In genomic region chr5:177472460-177473441, GRCh38 we compare ENCODE assay signal across 8 cellular contexts. TPM values are rescaled to one million over a fixed set of nuclear protein-coding genes. Genes with fewer than 3 reads are reported as not detected.
DNase-seq lines count a peak whose midpoint lies in the region; ATAC-seq and TF ChIP-seq lines count a peak whose summit lies in the region.

No MANE protein-coding gene starts in this region.

- TF ChIP-seq CTCF in tibial nerve (IDR thresholded peaks at IDR 0.05) = no peak

- no peak for TF ChIP-seq EP300 in tibial nerve (IDR thresholded peaks at IDR 0.05)

- H3K27ac ChIP-seq in HUES6 (ENCODE audit: low read depth, low read length) = peak overlapping the region; percentile 92
- H3K27ac ChIP-seq in ectodermal cell (ENCODE audit: insufficient read depth, low read depth, low read length, poor library complexity, severe bottlenecking) = peak overlapping the region; percentile 95
- H3K27ac ChIP-seq in tibial nerve = peak overlapping the region; percentile 68 to 97 (median 88)

- no peaks in the 10 kb centered on the region for H3K27me3 ChIP-seq in HUES6 (ENCODE audit: control insufficient read depth, insufficient read depth, low read length)
- no peaks in the 10 kb centered on the region for H3K27me3 ChIP-seq in ectodermal cell (ENCODE audit: control insufficient read depth, insufficient read depth, low read length, poor library complexity, severe bottlenecking)
- H3K27me3 ChIP-seq in tibial nerve = no peaks in the 10 kb centered on the region

- H3K4me1 ChIP-seq in HUES6 (ENCODE audit: control insufficient read depth, insufficient read depth, low read length) (peaks cover 62% of the 10 kb centered on the region), ectodermal cell (ENCODE audit: control insufficient read depth, insufficient read depth, low read length) (peaks cover 41% of the 10 kb centered on the region), tibial nerve (peaks cover 0 to 79% (median 23%) of the 10 kb centered on the region in 4 donors)

- H3K9ac ChIP-seq in HUES6 (ENCODE audit: low read length) = peak overlapping the region; percentile 96

- no peaks in the 10 kb centered on the region for H3K9me3 ChIP-seq in HUES6 (ENCODE audit: control insufficient read depth, insufficient read depth, low read depth, low read length)
- no peaks in the 10 kb centered on the region for H3K9me3 ChIP-seq in ectodermal cell (ENCODE audit: control insufficient read depth, low read length)
- H3K9me3 ChIP-seq in tibial nerve = no peaks in the 10 kb centered on the region

- ATAC-seq in HG03521 (IDR thresholded peaks at IDR 0.05; ENCODE audit: unreplicated experiment) = no peak

- H3K4me3 ChIP-seq in HUES6 (ENCODE audit: low read depth, low read length) (peak overlapping the region; percentile 92), ectodermal cell (ENCODE audit: insufficient read depth, low read depth, low read length) (peak overlapping the region; percentile 95), tibial nerve (peak overlapping the region; percentile 69 to 85 (median 76))

- no peak for TF ChIP-seq POLR2A in tibial nerve (IDR thresholded peaks at IDR 0.05)

- H3K36me3 ChIP-seq in HUES6 (ENCODE audit: control insufficient read depth, insufficient read depth, low read length) (peaks cover 42% of the 10 kb centered on the region), ectodermal cell (ENCODE audit: control insufficient read depth, insufficient read depth, low read length) (peaks cover 6% of the 10 kb centered on the region), tibial nerve (peaks cover 0 to 8% (median 0%) of the 10 kb centered on the region in 3 donors)

- DNase-seq in NCI-H2081 (lab: John Stamatoyannopoulos, UW) = peak; percentile 41 to 45
- no peak for DNase-seq in NCI-H2081 treated with DMSO at 0.1 percent for 48 hours (lab: John Stamatoyannopoulos, UW)
- DNase-seq in activated CD4-positive, alpha-beta T cell treated with anti-CD3 and anti-CD28 coated beads for 4 hours = peak; percentile 28 to 44
- DNase-seq in myocyte (ENCODE audit: low read depth) = peak; percentile 72
- DNase-seq in tibial nerve (ENCODE audit: low spot score in 2 of 2) = no peak

- WGBS in ectodermal cell, 2 experiments = 0% methylated on average over 93 of the region's 93 CpGs
- WGBS in tibial nerve, 2 donors = 1 to 8% methylated on average over 8 to 42 of the region's 93 CpGs

RNA-seq across cellular contexts. Expression of gene DBN1, which starts 0.7 kb away (rescaled TPM):
- 451 TPM for polyA plus RNA-seq in ectodermal cell (2013, experiment 1 of 4)
- 443 TPM for polyA plus RNA-seq in ectodermal cell (2013, experiment 2 of 4)
- polyA plus RNA-seq in ectodermal cell (2013, experiment 3 of 4) = 312 TPM
- 341 TPM for polyA plus RNA-seq in ectodermal cell (2013, experiment 4 of 4)
- 311 and 455 TPM in 2 replicates for total RNA-seq in myocyte
- polyA plus RNA-seq in myocyte (2012) = 336 TPM
- total RNA-seq in tibial nerve = 100 to 1,000 TPM in 3 of 4 donors, 10 to 100 TPM in 1; 89.8 to 139 (median 111) TPM

RNA-seq across cellular contexts. Expression of gene PDLIM7, which starts 24.7 kb away (rescaled TPM):
- 367 TPM for polyA plus RNA-seq in ectodermal cell (2013, experiment 1 of 4)
- 396 TPM for polyA plus RNA-seq in ectodermal cell (2013, experiment 2 of 4)
- 299 TPM for polyA plus RNA-seq in ectodermal cell (2013, experiment 3 of 4)
- polyA plus RNA-seq in ectodermal cell (2013, experiment 4 of 4) = 330 TPM
- total RNA-seq in myocyte = 302 and 340 TPM in 2 replicates
- polyA plus RNA-seq in myocyte (2012) = 616 TPM
- total RNA-seq in tibial nerve = 100 to 1,000 TPM in 1 of 4 donors, 10 to 100 TPM in 3; 78.0 to 138 (median 89.9) TPM

RNA-seq across cellular contexts. Expression of gene PRR7, which starts 26.1 kb away (rescaled TPM):
- 16.6 TPM for polyA plus RNA-seq in ectodermal cell (2013, experiment 1 of 4)
- polyA plus RNA-seq in ectodermal cell (2013, experiment 2 of 4) = 13.0 TPM
- 13.3 TPM for polyA plus RNA-seq in ectodermal cell (2013, experiment 3 of 4)
- polyA plus RNA-seq in ectodermal cell (2013, experiment 4 of 4) = 16.5 TPM
- total RNA-seq in myocyte (23.1 and 38.7 TPM in 2 replicates), tibial nerve (10 to 100 TPM in 1 of 4 donors, 1 to 10 TPM in 3; 5.1 to 11.2 (median 7.5) TPM)
- 12.4 TPM for polyA plus RNA-seq in myocyte (2012)

RNA-seq across cellular contexts. Expression of gene DOK3, which starts 36.9 kb away (rescaled TPM):
- 6.6 TPM for polyA plus RNA-seq in ectodermal cell (2013, experiment 1 of 4)
- polyA plus RNA-seq in ectodermal cell (2013, experiment 2 of 4) = 6.8 TPM
- 3.3 TPM for polyA plus RNA-seq in ectodermal cell (2013, experiment 3 of 4)
- 3.6 TPM for polyA plus RNA-seq in ectodermal cell (2013, experiment 4 of 4)
- total RNA-seq in myocyte = 21.7 and 29.3 TPM in 2 replicates
- 13.7 TPM for polyA plus RNA-seq in myocyte (2012)
- 10 to 100 TPM in 3 of 4 donors, 1 to 10 TPM in 1; 7.8 to 20.1 (median 11.5) TPM for total RNA-seq in tibial nerve

RNA-seq across cellular contexts. Expression of gene DDX41, which starts 44.0 kb away (rescaled TPM):
- 104 TPM for polyA plus RNA-seq in ectodermal cell (2013, experiment 1 of 4)
- polyA plus RNA-seq in ectodermal cell (2013, experiment 2 of 4) = 98.4 TPM
- 70.5 TPM for polyA plus RNA-seq in ectodermal cell (2013, experiment 3 of 4)
- polyA plus RNA-seq in ectodermal cell (2013, experiment 4 of 4) = 81.7 TPM
- total RNA-seq in myocyte = 87.2 and 112 TPM in 2 replicates
- 299 TPM for polyA plus RNA-seq in myocyte (2012)
- 100 to 1,000 TPM in 2 of 4 donors, 10 to 100 TPM in 2; 85.3 to 139 (median 105) TPM for total RNA-seq in tibial nerve

Comparison
In these comparisons a context has a peak if more than half of its experiments do, and no peak if none do; other contexts are left out.
1. DNase-seq: peak in NCI-H2081 (2 of 2), activated CD4-positive, alpha-beta T cell treated with anti-CD3 and anti-CD28 coated beads for 4 hours (2 of 2) and myocyte (single experiment); none in NCI-H2081 treated with DMSO at 0.1 percent for 48 hours (single experiment) and tibial nerve (0 of 2).
2. Peak in every context shown above with its lines, with median percentiles within 50 percentile points of each other: H3K27ac ChIP-seq and H3K4me3 ChIP-seq.